Comparison of ENCODE assay signal across 8 cellular contexts in the genomic region with DNA sequence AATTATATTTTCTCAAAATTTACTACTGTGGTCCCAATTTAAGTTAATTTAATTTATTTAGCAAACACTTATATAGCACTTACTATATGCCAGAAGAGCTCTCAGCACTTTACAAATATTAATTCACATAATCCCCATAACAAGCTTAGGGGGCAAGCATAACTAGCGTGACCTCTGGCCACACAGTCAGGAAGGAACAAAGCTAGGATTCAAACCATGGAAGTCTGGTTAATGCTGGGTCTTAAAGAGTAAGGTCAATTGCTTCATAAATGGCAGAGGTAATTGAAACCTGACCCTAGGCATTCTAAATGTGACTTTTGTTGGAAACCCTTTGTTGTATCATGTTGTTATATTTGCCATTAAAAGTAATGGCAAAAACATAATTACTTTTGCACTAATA.
"Had no signal": no experiment of that assay in that cellular context is flagged by ENCODE, and none has a peak within 500 bp of the region (broad histone marks: within the 10 kb centered on the region; RNA-seq: fewer than 3 reads in every experiment).

No MANE protein-coding gene starts in this region.

- H3K9me3 ChIP-seq: HAP-1 had no signal

- H3K4me3 ChIP-seq: GM23248, GM23338, HAP-1 had no signal

- DNase-seq: GM23248, GOT3, H7, H9, HCEC 1CT, HFFc6 had no signal

- H3K36me3 ChIP-seq: HAP-1 had no signal

- H3K27ac ChIP-seq: GM23248 had no signal
